ENCODE assay signal across 12 cellular contexts in genomic region chr19:45484273-45484945, GRCh38. TPM values are rescaled to one million over a fixed set of nuclear protein-coding genes. Genes with fewer than 3 reads are reported as not detected.
DNase-seq lines count a peak whose midpoint lies in the region; ATAC-seq, FAIRE-seq and TF ChIP-seq lines count a peak whose summit lies in the region.
"Had no signal": no experiment of that assay in that cellular context is flagged by ENCODE, and none has a peak within 500 bp of the region (broad histone marks: within the 10 kb centered on the region; RNA-seq: fewer than 3 reads in every experiment).

No MANE protein-coding gene starts in this region.

- intact Hi-C loops in OCI-LY7 (cut with micrococcal nuclease; ENCODE audit: unreplicated experiment), result no loop called here

- DNase-seq in ELR (ENCODE audit: low read depth) (peak; percentile 48), OCI-LY7 (ENCODE audit: low spot score) (no peak), bronchial epithelial cell (ENCODE audit: low read depth) (peak; percentile 88), neural progenitor cell (ENCODE audit: low spot score) (peak; percentile 0), HuH-7.5 (ENCODE audit: low spot score) (no peak), GM13977 (ENCODE audit: low spot score) (no peak)

- no TSS peak for BruUV-seq in OCI-LY7 (replicated peaks; lab: Mats Ljungman, UMichigan)

- H3K9me3 ChIP-seq in OCI-LY7 (ENCODE audit: low read length), result no peaks in the 10 kb centered on the region
- no peaks in the 10 kb centered on the region for H3K9me3 ChIP-seq in neural progenitor cell (ENCODE audit: low read depth)
- H3K9me3 ChIP-seq: BE2C, thoracic aorta had no signal

- H4K20me1 ChIP-seq in OCI-LY7 (ENCODE audit: insufficient read depth, low read length) (no peaks in the 10 kb centered on the region), neural progenitor cell (ENCODE audit: low read depth) (no peaks in the 10 kb centered on the region)

- no peaks in the 10 kb centered on the region for H3K79me2 ChIP-seq in OCI-LY7 (ENCODE audit: insufficient read depth, low read depth, low read length)
- no peaks in the 10 kb centered on the region for H3K79me2 ChIP-seq in neural progenitor cell (ENCODE audit: low read depth)

- H3K4me1 Mint-ChIP-seq in neural progenitor cell, result peaks cover 7% of the 10 kb centered on the region

- no peak for FAIRE-seq in bronchial epithelial cell (lab: Jason Lieb, UNC)

- no peaks in the 10 kb centered on the region for H3K36me3 Mint-ChIP-seq in neural progenitor cell
- H3K36me3 Mint-ChIP-seq: activated naive CD8-positive, alpha-beta T cell; memory B cell had no signal

- H3K27me3 ChIP-seq in bronchial epithelial cell (ENCODE audit: control insufficient read depth, insufficient read depth, low read length) (no peaks in the 10 kb centered on the region), neural progenitor cell (no peaks in the 10 kb centered on the region)
- H3K27me3 ChIP-seq: BE2C had no signal

- H3K27me3 Mint-ChIP-seq in neural progenitor cell (ENCODE audit: insufficient read depth, low read depth), result peaks cover 14% of the 10 kb centered on the region
- H3K27me3 Mint-ChIP-seq: activated naive CD8-positive, alpha-beta T cell; memory B cell had no signal

- no peak overlapping the region for H3K4me2 ChIP-seq in OCI-LY7 (ENCODE audit: low read length)
- no peak overlapping the region for H3K4me2 ChIP-seq in neural progenitor cell

- peaks cover 11% of the 10 kb centered on the region for H3F3A ChIP-seq in neural progenitor cell (ENCODE audit: low read depth)

- TF ChIP-seq CTCF in OCI-LY7 (conservative IDR thresholded peaks at IDR 0.05; ENCODE audit: low read length), result no peak
- TF ChIP-seq CTCF in bronchial epithelial cell (IDR thresholded peaks at IDR 0.05; ENCODE audit: insufficient read depth, low read length, severe bottlenecking), result no peak
- no peak for TF ChIP-seq CTCF in neural progenitor cell (IDR thresholded peaks at IDR 0.05)
- no peak for TF ChIP-seq CTCF in GM13977 (IDR thresholded peaks at IDR 0.05; ENCODE audit: extremely low read depth, insufficient read depth, missing control alignments)

- H3K9me3 Mint-ChIP-seq in neural progenitor cell, result peaks cover 2% of the 10 kb centered on the region
- H3K9me3 Mint-ChIP-seq: memory B cell had no signal

- H3K4me1 ChIP-seq in OCI-LY7 (ENCODE audit: insufficient read depth, low read length, poor library complexity, severe bottlenecking) (peaks cover 11% of the 10 kb centered on the region), neural progenitor cell (no peaks in the 10 kb centered on the region)

- ATAC-seq in HG02981 (IDR thresholded peaks at IDR 0.05; ENCODE audit: unreplicated experiment) (no peak), GM18867 (IDR thresholded peaks at IDR 0.05; ENCODE audit: unreplicated experiment) (no peak)

- POLR2A ChIA-PET in OCI-LY7 (lab: Charles Lee), result interaction anchor here (0.6 kb wide), 1 partner anchor 232 kb away, joined by 5 read pairs; no protein-coding TSS in a partner anchor

- no peak overlapping the region for H3K9ac ChIP-seq in neural progenitor cell

- peak overlapping the region; percentile 92; the same call in 1 of the 2 replicates for H2AFZ ChIP-seq in OCI-LY7 (ENCODE audit: low read length)
- no peak overlapping the region for H2AFZ ChIP-seq in neural progenitor cell (replicated peaks)

- H3K27ac ChIP-seq in OCI-LY7 (ENCODE audit: low read depth, low read length, poor library complexity, severe bottlenecking), result no peak overlapping the region
- H3K27ac ChIP-seq in neural progenitor cell, result no peak overlapping the region

- in situ Hi-C loops in GM13977 (cut with MboI; ENCODE audit: low pct_unique_long_range_greater_than_20kb, low sequenced_read_pairs, unreplicated experiment), result no loop called here

- H3K27ac Mint-ChIP-seq in neural progenitor cell, result peak overlapping the region; percentile 22
- H3K27ac Mint-ChIP-seq: activated naive CD8-positive, alpha-beta T cell; memory B cell had no signal

- peak overlapping the region; percentile 93 for H3K4me3 Mint-ChIP-seq in neural progenitor cell

- no peaks in the 10 kb centered on the region for H3K36me3 ChIP-seq in OCI-LY7 (ENCODE audit: insufficient read depth, low read length)
- no peaks in the 10 kb centered on the region for H3K36me3 ChIP-seq in bronchial epithelial cell (ENCODE audit: control insufficient read depth, insufficient read depth, low read length)
- H3K36me3 ChIP-seq in neural progenitor cell, result no peaks in the 10 kb centered on the region
- H3K36me3 ChIP-seq: BE2C, thoracic aorta had no signal

- H3K9me2 ChIP-seq in OCI-LY7 (ENCODE audit: insufficient read depth, low read length), result no peaks in the 10 kb centered on the region

- CTCF ChIA-PET in OCI-LY7 (lab: Charles Lee; ENCODE audit: unreplicated experiment), result interaction anchor here (0.7 to 1.9 kb wide), 3 partner anchors 45 to 161 kb away, joined by 3 to 5 read pairs (median 3); no protein-coding TSS in a partner anchor

- H3K4me3 ChIP-seq in OCI-LY7 (ENCODE audit: low read depth, low read length, poor library complexity, severe bottlenecking), result no peak overlapping the region
- no peak overlapping the region for H3K4me3 ChIP-seq in bronchial epithelial cell (ENCODE audit: low read depth, low read length)
- H3K4me3 ChIP-seq in neural progenitor cell, result no peak overlapping the region

RNA-seq across cellular contexts. Expression of gene RTN2, which starts 12.4 kb away (rescaled TPM):
- total RNA-seq in OCI-LY7 (2014; rRNA removed; shearing (Covaris generic)), result 1.5 and 8.6 TPM in 2 replicates
- total RNA-seq in OCI-LY7 (2022) (7.6 and 9.1 TPM in 2 replicates), bronchial epithelial cell (2.1 and 2.9 TPM in 2 replicates), neural progenitor cell (ENCODE audit: low replicate concordance) (4.8 and 10.4 TPM in 2 replicates)

RNA-seq across cellular contexts. Expression of gene PPM1N, which starts 13.8 kb away (rescaled TPM):
- total RNA-seq in OCI-LY7 (2014; rRNA removed; shearing (Covaris generic)), result 1.4 and 1.6 TPM in 2 replicates
- total RNA-seq in OCI-LY7 (2022), result 2.8 and 2.9 TPM in 2 replicates
- total RNA-seq in bronchial epithelial cell, result 1.4 and 1.6 TPM in 2 replicates
- 2.4 and 3.6 TPM in 2 replicates for total RNA-seq in neural progenitor cell (ENCODE audit: low replicate concordance)

RNA-seq across cellular contexts. Expression of gene FOSB, which starts 16.6 kb away (rescaled TPM):
- total RNA-seq in OCI-LY7 (2014; rRNA removed; shearing (Covaris generic)), result 1.2 and 2.3 TPM in 2 replicates
- total RNA-seq in OCI-LY7 (2022), result 2.1 and 2.4 TPM in 2 replicates
- total RNA-seq in bronchial epithelial cell, result 3.6 and 4.2 TPM in 2 replicates
- 2.3 and 5.4 TPM in 2 replicates for total RNA-seq in neural progenitor cell (ENCODE audit: low replicate concordance)

RNA-seq across cellular contexts. Expression of gene VASP, which starts 22.9 kb away (rescaled TPM):
- total RNA-seq in OCI-LY7 (2014; rRNA removed; shearing (Covaris generic)), result 37.4 and 62.8 TPM in 2 replicates
- total RNA-seq in OCI-LY7 (2022) (39.6 and 51.6 TPM in 2 replicates), bronchial epithelial cell (59.0 and 86.0 TPM in 2 replicates), neural progenitor cell (ENCODE audit: low replicate concordance) (32.6 and 62.2 TPM in 2 replicates)

Comparison
In these comparisons a context has a peak if more than half of its experiments do, and no peak if none do; other contexts are left out.
1. DNase-seq: peak in ELR (single experiment), bronchial epithelial cell (single experiment) and neural progenitor cell (single experiment); none in OCI-LY7 (single experiment), HuH-7.5 (single experiment) and GM13977 (single experiment).